In genomic region chr20:2010533-2010932, GRCh38 we compare ENCODE assay signal across 31 cellular contexts. TPM values are rescaled to one million over a fixed set of nuclear protein-coding genes. Genes with fewer than 3 reads are reported as not detected.
"Had no signal": no experiment of that assay in that cellular context is flagged by ENCODE, and none has a peak within 500 bp of the region (broad histone marks: within the 10 kb centered on the region; RNA-seq: fewer than 3 reads in every experiment).

No MANE protein-coding gene starts in this region.

- H3K36me3 ChIP-seq: gastrocnemius medialis, neural progenitor cell, suprapubic skin, transverse colon, vagina had no signal

- H3K27ac ChIP-seq: epithelial cell of prostate, gastrocnemius medialis, neural progenitor cell, parathyroid adenoma, suprapubic skin, transverse colon, vagina had no signal

- H3K4me3 ChIP-seq: gastrocnemius medialis, neural progenitor cell, smooth muscle cell, suprapubic skin, transverse colon, vagina had no signal

- ATAC-seq: esophagus mucosa; gastrocnemius medialis; left lobe of liver; naive thymus-derived CD4-positive, alpha-beta T cell; sciatic nerve; stimulated activated naive CD8-positive, alpha-beta T cell treated with anti-CD3 and anti-CD28 coated beads, Interleukin-15, amount 100 ng/mL, for 72 hours had no signal

- H3K27me3 ChIP-seq: gastrocnemius medialis, vagina had no signal

- H3K4me1 ChIP-seq: gastrocnemius medialis, parathyroid adenoma, suprapubic skin, transverse colon, vagina had no signal

- H3K9me3 ChIP-seq: gastrocnemius medialis, suprapubic skin, transverse colon, vagina had no signal

- DNase-seq: effector CD8-positive, alpha-beta T cell; endodermal cell; foreskin fibroblast; gastrocnemius medialis; kidney; mammary epithelial cell; mesendoderm; midbrain; naive thymus-derived CD4-positive, alpha-beta T cell; stimulated activated CD4-positive, alpha-beta T cell treated with anti-CD3 and anti-CD28 coated beads, Interleukin-12 subunit alpha, Interleukin-12 subunit beta, amount 100 ng/mL, for 4 hours; stimulated activated CD4-positive, alpha-beta T cell treated with anti-CD3 and anti-CD28 coated beads, Interleukin-1b, Interleukin-23, amount 100 ng/mL, for 48 hours; stimulated activated CD4-positive, alpha-beta T cell treated with anti-CD3 and anti-CD28 coated beads, Interleukin-4, amount 100 ng/mL, for 1 hour; stimulated activated CD8-positive, alpha-beta memory T cell treated with anti-CD3 and anti-CD28 coated beads, Interleukin-4, amount 100 ng/mL, for 48 hours; stimulated activated naive CD4-positive, alpha-beta T cell; stimulated activated naive CD8-positive, alpha-beta T cell treated with anti-CD3 and anti-CD28 coated beads, Interleukin-15, amount 100 ng/mL, for 72 hours; transverse colon had no signal

RNA-seq across cellular contexts. Expression of gene PDYN, which starts 16.7 kb away (rescaled TPM):
- total RNA-seq: esophagus mucosa; gastrocnemius medialis; glomerular endothelial cell; kidney; left lobe of liver; lower leg skin; mammary epithelial cell; mucosa of gallbladder; naive thymus-derived CD4-positive, alpha-beta T cell; osteoblast; progenitor cell of endocrine pancreas; sciatic nerve; smooth muscle cell; suprapubic skin; transverse colon; ureter; vagina had no signal
